In the genomic region with DNA sequence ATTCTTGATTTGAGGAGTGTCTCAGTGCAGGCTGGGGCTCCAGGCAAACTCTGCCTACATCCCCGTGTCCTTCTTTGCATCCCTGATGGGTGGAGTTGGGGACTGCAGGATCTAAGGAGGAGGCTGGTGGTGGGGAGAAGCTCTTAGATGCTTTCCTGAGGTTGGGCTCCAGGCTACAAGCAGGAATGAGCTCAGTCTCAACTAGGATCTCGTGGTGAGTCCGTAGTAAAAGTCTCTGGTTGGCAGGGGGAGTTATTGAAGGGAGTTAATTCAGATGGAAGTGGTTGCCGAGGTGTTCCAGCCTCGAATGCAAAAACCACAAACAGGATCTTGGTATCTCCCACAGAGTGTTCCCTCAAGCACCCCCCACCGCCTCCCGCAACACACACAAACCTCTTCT, we compare ENCODE assay signal across 21 cellular contexts. TPM values are rescaled to one million over a fixed set of nuclear protein-coding genes. Genes with fewer than 3 reads are reported as not detected.
DNase-seq lines count a peak whose midpoint lies in the region; ATAC-seq and TF ChIP-seq lines count a peak whose summit lies in the region.
"Had no signal": no experiment of that assay in that cellular context is flagged by ENCODE, and none has a peak within 500 bp of the region (broad histone marks: within the 10 kb centered on the region; RNA-seq: fewer than 3 reads in every experiment).

No MANE protein-coding gene starts in this region.

- no peak for ATAC-seq in HG03039 (IDR thresholded peaks at IDR 0.05; ENCODE audit: unreplicated experiment)
- ATAC-seq: left colon had no signal

- H4K20me1 ChIP-seq in osteoblast (ENCODE audit: insufficient read depth, low read length): no peaks in the 10 kb centered on the region

- no peaks in the 10 kb centered on the region for H3K79me2 ChIP-seq in osteoblast (ENCODE audit: insufficient read depth, low read length)

- TF ChIP-seq CTCF in osteoblast (IDR thresholded peaks at IDR 0.05; ENCODE audit: extremely low read depth, low read depth, low read length): no peak

- no peak overlapping the region for H3K4me2 ChIP-seq in osteoblast (ENCODE audit: insufficient read depth, low read length)

- peaks cover 39% of the 10 kb centered on the region for H3K4me1 ChIP-seq in osteoblast (ENCODE audit: insufficient read depth, low read length)
- H3K4me1 ChIP-seq: HAP-1, uterus had no signal

- no peaks in the 10 kb centered on the region for H3K27me3 ChIP-seq in osteoblast (ENCODE audit: insufficient read depth, low read length)
- H3K27me3 ChIP-seq: adrenal gland, MG63, ovary, sigmoid colon, uterus had no signal

- H3K4me1 Mint-ChIP-seq in T-helper 2 cell treated with Interferon-gamma antibody and Interleukin-4, amounts not matched to agents 5 μg/mL and 100 μg/mL, for 36 hours (ENCODE audit: low read depth): peaks cover 25% of the 10 kb centered on the region
- H3K4me1 Mint-ChIP-seq in activated naive CD4-positive, alpha-beta T cell treated with anti-CD3 and anti-CD28 coated beads for 36 hours (ENCODE audit: low read depth): peaks cover 34% of the 10 kb centered on the region
- H3K4me1 Mint-ChIP-seq: CD4-positive, CD25-positive, alpha-beta regulatory T cell had no signal

- H3K27ac Mint-ChIP-seq in T-helper 2 cell treated with Interferon-gamma antibody and Interleukin-4, amounts not matched to agents 5 μg/mL and 100 μg/mL, for 36 hours: peak overlapping the region; percentile 31
- H3K27ac Mint-ChIP-seq in activated naive CD4-positive, alpha-beta T cell treated with anti-CD3 and anti-CD28 coated beads for 36 hours: no peak overlapping the region
- H3K27ac Mint-ChIP-seq: activated B cell treated with CpG ODN at 0.5 μM for 24 hours had no signal

- H3K4me3 ChIP-seq in osteoblast (ENCODE audit: insufficient read depth, low read length): no peak overlapping the region
- H3K4me3 ChIP-seq: adrenal gland, HAP-1, MG63, ovary, sigmoid colon, uterus had no signal

- H3K27me3 Mint-ChIP-seq in T-helper 2 cell treated with Interferon-gamma antibody and Interleukin-4, amounts not matched to agents 5 μg/mL and 100 μg/mL, for 36 hours (ENCODE audit: low read depth): peaks cover 5% of the 10 kb centered on the region
- H3K27me3 Mint-ChIP-seq in activated naive CD4-positive, alpha-beta T cell treated with anti-CD3 and anti-CD28 coated beads for 36 hours (ENCODE audit: low read depth): no peaks in the 10 kb centered on the region

- no peak for DNase-seq in T-helper 2 cell treated with Interferon-gamma antibody and Interleukin-4, amounts not matched to agents 5 μg/mL and 100 μg/mL, for 36 hours (ENCODE audit: low spot score)
- DNase-seq in T-helper 2 cell (no peak), NCI-H226 (peak; percentile 73), osteoblast (ENCODE audit: insufficient read length, low spot score, missing footprints) (peak; percentile 76), NCI-H2029 (lab: John Stamatoyannopoulos, UW) (no peak)
- no peak for DNase-seq in activated naive CD4-positive, alpha-beta T cell treated with anti-CD3 and anti-CD28 coated beads for 36 hours
- DNase-seq: activated B cell treated with CpG ODN at 0.5 μM for 24 hours; adrenal gland; CD4-positive, CD25-positive, alpha-beta regulatory T cell; cerebellar nuclear complex; left colon; MG63; NCI-H2081; NCI-H748 treated with DMSO at 0.1 percent for 48 hours; ovary; sigmoid colon; stimulated activated CD4-positive, alpha-beta T cell treated with anti-CD3 and anti-CD28 coated beads, Interleukin-2, amount 100 ng/mL, for 24 hours; uterus had no signal

- H3K36me3 ChIP-seq in osteoblast (ENCODE audit: insufficient read depth, low read length): no peaks in the 10 kb centered on the region
- H3K36me3 ChIP-seq: adrenal gland, HAP-1, MG63, ovary, sigmoid colon, uterus had no signal

- intact Hi-C loops in activated naive CD4-positive, alpha-beta T cell treated with anti-CD3 and anti-CD28 coated beads for 36 hours (cut with micrococcal nuclease): loop anchor here (5.0 kb wide), 1 partner anchor 490 kb away; no protein-coding TSS in a partner anchor

- H3K36me3 Mint-ChIP-seq in T-helper 2 cell treated with Interferon-gamma antibody and Interleukin-4, amounts not matched to agents 5 μg/mL and 100 μg/mL, for 36 hours (ENCODE audit: low read depth): no peaks in the 10 kb centered on the region
- H3K36me3 Mint-ChIP-seq in activated naive CD4-positive, alpha-beta T cell treated with anti-CD3 and anti-CD28 coated beads for 36 hours (ENCODE audit: low read depth): peaks cover 26% of the 10 kb centered on the region
- H3K36me3 Mint-ChIP-seq: CD4-positive, CD25-positive, alpha-beta regulatory T cell had no signal

- no peak overlapping the region for H2AFZ ChIP-seq in osteoblast (ENCODE audit: low read length)

- peak overlapping the region; percentile 1 for H3K27ac ChIP-seq in cingulate gyrus (ENCODE audit: low read depth, low read length)
- no peak overlapping the region for H3K27ac ChIP-seq in osteoblast (ENCODE audit: low read depth, low read length)
- H3K27ac ChIP-seq: adrenal gland, ovary, uterus had no signal

- H3K9me3 Mint-ChIP-seq in T-helper 2 cell treated with Interferon-gamma antibody and Interleukin-4, amounts not matched to agents 5 μg/mL and 100 μg/mL, for 36 hours: no peaks in the 10 kb centered on the region
- no peaks in the 10 kb centered on the region for H3K9me3 Mint-ChIP-seq in activated naive CD4-positive, alpha-beta T cell treated with anti-CD3 and anti-CD28 coated beads for 36 hours
- H3K9me3 Mint-ChIP-seq: activated B cell treated with CpG ODN at 0.5 μM for 24 hours; CD4-positive, CD25-positive, alpha-beta regulatory T cell had no signal

- CTCF ChIA-PET in activated naive CD4-positive, alpha-beta T cell treated with anti-CD3 and anti-CD28 coated beads for 36 hours (lab: Charles Lee): interaction anchor here (0.9 to 13.8 kb wide), 5 partner anchors 9 to 62 kb away, joined by 3 to 277 read pairs (median 15); a partner anchor contains a TSS

- H3K4me3 Mint-ChIP-seq in T-helper 2 cell treated with Interferon-gamma antibody and Interleukin-4, amounts not matched to agents 5 μg/mL and 100 μg/mL, for 36 hours: no peak overlapping the region
- H3K4me3 Mint-ChIP-seq in activated naive CD4-positive, alpha-beta T cell treated with anti-CD3 and anti-CD28 coated beads for 36 hours: no peak overlapping the region
- H3K4me3 Mint-ChIP-seq: activated B cell treated with CpG ODN at 0.5 μM for 24 hours; CD4-positive, CD25-positive, alpha-beta regulatory T cell had no signal

- H3K9me3 ChIP-seq in osteoblast (ENCODE audit: low read depth, low read length): no peaks in the 10 kb centered on the region
- H3K9me3 ChIP-seq: adrenal gland, HAP-1, MG63, ovary, sigmoid colon, uterus had no signal

RNA-seq across cellular contexts. Expression of a gene that starts 35.0 kb away (rescaled TPM):
- total RNA-seq in osteoblast: 1.8 and 2.9 TPM in 2 replicates
- 10 to 100 TPM; 42.5 to 44.8 TPM for total RNA-seq in activated naive CD4-positive, alpha-beta T cell treated with anti-CD3 and anti-CD28 coated beads for 36 hours

RNA-seq across cellular contexts. Expression of a gene that starts 51.2 kb away (rescaled TPM):
- 16.5 and 18.1 TPM in 2 replicates for total RNA-seq in osteoblast
- 10 to 100 TPM; 10.9 to 11.5 TPM for total RNA-seq in activated naive CD4-positive, alpha-beta T cell treated with anti-CD3 and anti-CD28 coated beads for 36 hours

RNA-seq across cellular contexts. Expression of a gene that starts 58.8 kb away (rescaled TPM):
- 2.7 and 3.6 TPM in 2 replicates for total RNA-seq in osteoblast
- 10 to 100 TPM; 11.2 to 12.2 TPM for total RNA-seq in activated naive CD4-positive, alpha-beta T cell treated with anti-CD3 and anti-CD28 coated beads for 36 hours

Comparison
In these comparisons a context has a peak if more than half of its experiments do, and no peak if none do; other contexts are left out.
1. DNase-seq: peak in NCI-H226 (single experiment) and osteoblast (single experiment); none in T-helper 2 cell treated with Interferon-gamma antibody and Interleukin-4, amounts not matched to agents 5 μg/mL and 100 μg/mL, for 36 hours (single experiment), T-helper 2 cell (0 of 5), activated naive CD4-positive, alpha-beta T cell treated with anti-CD3 and anti-CD28 coated beads for 36 hours (single experiment) and NCI-H2029 (single experiment).
2. RNA of a gene that starts 35.0 kb away (total RNA-seq): 42.5 to 44.8 TPM in activated naive CD4-positive, alpha-beta T cell treated with anti-CD3 and anti-CD28 coated beads for 36 hours; 1.8 to 2.9 TPM in osteoblast; every median in the first group is over 10 times any median in the second.